8 cellular contexts compared by ENCODE assay signal in genomic region chr13:26601669-26602068, GRCh38. TPM values are rescaled to one million over a fixed set of nuclear protein-coding genes. Genes with fewer than 3 reads are reported as not detected.
A peak's percentile ranks its signal among the peaks of the same experiment; 100 is the strongest.
DNase-seq lines count a peak whose midpoint lies in the region; ATAC-seq and TF ChIP-seq lines count a peak whose summit lies in the region.

No MANE protein-coding gene starts in this region.

- H3K36me3 Mint-ChIP-seq in GM23338 (ENCODE audit: low read depth) = peaks cover 6% of the 10 kb centered on the region; the same call in 2 of the 3 replicates

- TF ChIP-seq RAD21 in liver (IDR thresholded peaks at IDR 0.05) = peak in 1 of 2 donors; percentile 35

- H3K27ac Mint-ChIP-seq in GM23338 = no peak overlapping the region

- H4K20me1 ChIP-seq in GM23338 (replicated peaks; ENCODE audit: insufficient read depth) = peaks cover 6% of the 10 kb centered on the region; the same call in 1 of the 2 replicates

- ATAC-seq in HG03342 (IDR thresholded peaks at IDR 0.05; ENCODE audit: unreplicated experiment) (peak; percentile 59), SK-N-SH treated with all-trans-retinoic acid at 6 μM for 48 hours (peak; percentile 74), GM19023 (IDR thresholded peaks at IDR 0.05; ENCODE audit: unreplicated experiment) (no peak), GM23338 (no peak)

- no peak overlapping the region for H3K4me2 ChIP-seq in GM23338

- H3K36me3 ChIP-seq in liver (ENCODE audit: control insufficient read depth in 4 of 4, insufficient read depth in 3 of 4, low read depth in 1 of 4, low read length in 3 of 4) (no peaks in the 10 kb centered on the region), GM23338 (ENCODE audit: insufficient read depth) (no peaks in the 10 kb centered on the region)

- TF ChIP-seq CTCF in GM12873 (IDR thresholded peaks at IDR 0.05; ENCODE audit: insufficient read depth, low read depth, low read length, missing control alignments) (peak; percentile 11), liver (IDR thresholded peaks at IDR 0.05; ENCODE audit: low read depth, low read length, missing input control) (no peak), GM23338 (conservative IDR thresholded peaks at IDR 0.05; ENCODE audit: low read depth in 2 of 2) (peak in 1 of 2 experiments; percentile 41; a peak in 2 of 4 replicates)

- H3K9ac ChIP-seq in liver (ENCODE audit: low read depth in 1 of 2, low read length in 2 of 2) = no peak overlapping the region

- no peaks in the 10 kb centered on the region for H3F3A ChIP-seq in GM23338 (replicated peaks; ENCODE audit: low read depth)

- H3K9me2 ChIP-seq in GM23338 (ENCODE audit: insufficient read depth) = no peaks in the 10 kb centered on the region

- H3K4me1 ChIP-seq in liver (ENCODE audit: control insufficient read depth in 4 of 4, insufficient read depth in 4 of 4, low read length in 3 of 4) = peaks cover 1 to 31% (median 21%) of the 10 kb centered on the region in 4 donors
- H3K4me1 ChIP-seq in GM23338 (ENCODE audit: insufficient read depth) = peaks cover 1% of the 10 kb centered on the region; the same call in 1 of the 2 replicates

- H3K79me2 ChIP-seq in GM23338 (replicated peaks; ENCODE audit: insufficient read depth) = peaks cover 66% of the 10 kb centered on the region

- H3K9me3 ChIP-seq in liver (ENCODE audit: control insufficient read depth in 4 of 4, low read length in 3 of 4) = peaks cover 0 to 3% (median 0%) of the 10 kb centered on the region in 4 donors

- H3K4me3 Mint-ChIP-seq in GM23338 = no peak overlapping the region

- H3K27ac ChIP-seq in liver (ENCODE audit: low read depth in 1 of 2, low read length in 2 of 2) (no peak overlapping the region), GM23338 (ENCODE audit: low read depth) (no peak overlapping the region)

- no peaks in the 10 kb centered on the region for H3K27me3 Mint-ChIP-seq in GM23338 (ENCODE audit: insufficient read depth, low read depth, poor library complexity)

- 55% methylated on average over 2 of the region's 2 CpGs for WGBS in liver

- no peaks in the 10 kb centered on the region for H3K27me3 ChIP-seq in liver (ENCODE audit: control insufficient read depth in 4 of 4, insufficient read depth in 4 of 4, low read length in 3 of 4)
- no peaks in the 10 kb centered on the region for H3K27me3 ChIP-seq in GM23338 (ENCODE audit: insufficient read depth)

- no peak overlapping the region for H2AFZ ChIP-seq in GM23338

- H3K9me3 Mint-ChIP-seq in GM23338 = peaks cover 4% of the 10 kb centered on the region; the same call in 2 of the 3 replicates

- no peak overlapping the region for H3K4me3 ChIP-seq in liver (ENCODE audit: low read depth in 1 of 3, low read length in 3 of 3)
- H3K4me3 ChIP-seq in GM23338 = no peak overlapping the region

- peaks cover 45% of the 10 kb centered on the region for H3K4me1 Mint-ChIP-seq in GM23338

- DNase-seq in islet precursor cell (no peak), ecto neural progenitor cell (ENCODE audit: low spot score) (no peak), GM23338 (ENCODE audit: low spot score) (no peak)

TF ChIP-seq in SK-N-SH treated with all-trans-retinoic acid at 6 μM for 48 hours, 23 proteins besides CTCF, POLR2A, EP300 and RAD21:
- TF ChIP-seq TCF4 (CRISPR knock-in tag; IDR thresholded peaks at IDR 0.05; ENCODE audit: borderline replicate concordance) = no peak
- no peak for TF ChIP-seq ARNTL (CRISPR knock-in tag; IDR thresholded peaks at IDR 0.05; ENCODE audit: borderline replicate concordance, low read depth)
- no peak for TF ChIP-seq ZFP3 (CRISPR knock-in tag; IDR thresholded peaks at IDR 0.05)
- TF ChIP-seq ZNF8 (CRISPR knock-in tag; IDR thresholded peaks at IDR 0.05) = peak; percentile 21; the same call in 1 of the 2 replicates
- no peak for TF ChIP-seq CSRNP3 (CRISPR knock-in tag; IDR thresholded peaks at IDR 0.05)
- TF ChIP-seq ZNF565 (CRISPR knock-in tag; conservative IDR thresholded peaks at IDR 0.05; ENCODE audit: low read depth) = no peak

TF ChIP-seq in liver, 16 proteins besides CTCF, POLR2A, EP300 and RAD21:
- TF ChIP-seq JUND (IDR thresholded peaks at IDR 0.05) (no peak), GABPA (IDR thresholded peaks at IDR 0.05 in 1 of 2, conservative IDR thresholded peaks at IDR 0.05 in 1 of 2) (no peak), FOXA2 (IDR thresholded peaks at IDR 0.05) (no peak), REST (IDR thresholded peaks at IDR 0.05) (no peak), NR2F2 (IDR thresholded peaks at IDR 0.05) (peak; percentile 29), HNF4A (conservative IDR thresholded peaks at IDR 0.05) (no peak), RXRA (IDR thresholded peaks at IDR 0.05) (no peak)
TF ChIP-seq in liver: peak in this region for 1.

TF ChIP-seq in GM23338, 12 proteins besides CTCF, POLR2A, EP300 and RAD21:
- no peak for TF ChIP-seq ZNF331 (CRISPR knock-in tag; IDR thresholded peaks at IDR 0.05; ENCODE audit: low read depth)
- no peak for TF ChIP-seq ETS1 (IDR thresholded peaks at IDR 0.05)
- no peak for TF ChIP-seq EZH2phosphoT487 (IDR thresholded peaks at IDR 0.05; ENCODE audit: unreplicated experiment)
- no peak for TF ChIP-seq EZH2 (IDR thresholded peaks at IDR 0.05; ENCODE audit: low read depth, unreplicated experiment)
- TF ChIP-seq STAT1 (IDR thresholded peaks at IDR 0.05; ENCODE audit: unreplicated experiment) = no peak
TF ChIP-seq in GM23338: peak in this region for 0.

RNA-seq across cellular contexts. Expression of gene WASF3, which starts 44.2 kb away (rescaled TPM):
- total RNA-seq in liver = 1 to 10 TPM; 2.2 to 4.9 TPM
- 1 to 10 TPM in 1 of 2 donors, under 1 TPM in 1; 0.82 to 2.3 TPM for polyA plus RNA-seq in liver
- total RNA-seq in GM23338 (2014; rRNA removed; shearing (Covaris generic)) = 20.7 and 21.0 TPM in 2 replicates
- polyA plus RNA-seq in GM23338 (2016; fragmentation: Nextera tagmentation; extraction: Ambion mirVana) = 9.9 and 10.5 TPM in 2 replicates

Comparison
In these comparisons a context has a peak if more than half of its experiments do, and no peak if none do; other contexts are left out.
1. ATAC-seq: peak in HG03342 (single experiment) and SK-N-SH treated with all-trans-retinoic acid at 6 μM for 48 hours (single experiment); none in GM19023 (single experiment) and GM23338 (single experiment).